1 cellular context compared by ENCODE assay signal in genomic region chr19:18649371-18650047, GRCh38.
TF ChIP-seq lines count a peak whose summit lies in the region.

No MANE protein-coding gene starts in this region.

TF ChIP-seq in K562, 482 proteins besides CTCF, POLR2A, EP300 and RAD21:
- TF ChIP-seq E2F6 (IDR thresholded peaks at IDR 0.05; ENCODE audit: borderline replicate concordance in 1 of 2, extremely low read depth in 1 of 2, insufficient read depth in 1 of 2, insufficient read length in 1 of 2, low read depth in 1 of 2, low read length in 1 of 2, poor library complexity in 1 of 2, severe bottlenecking in 1 of 2) (peak in 1 of 2 experiments; percentile 9), ZBTB33 (CRISPR knock-in tag; IDR thresholded peaks at IDR 0.05) (peak; percentile 72), ZEB2 (IDR thresholded peaks at IDR 0.05) (no peak)
